2 cellular contexts compared by ENCODE assay signal in the genomic region with DNA sequence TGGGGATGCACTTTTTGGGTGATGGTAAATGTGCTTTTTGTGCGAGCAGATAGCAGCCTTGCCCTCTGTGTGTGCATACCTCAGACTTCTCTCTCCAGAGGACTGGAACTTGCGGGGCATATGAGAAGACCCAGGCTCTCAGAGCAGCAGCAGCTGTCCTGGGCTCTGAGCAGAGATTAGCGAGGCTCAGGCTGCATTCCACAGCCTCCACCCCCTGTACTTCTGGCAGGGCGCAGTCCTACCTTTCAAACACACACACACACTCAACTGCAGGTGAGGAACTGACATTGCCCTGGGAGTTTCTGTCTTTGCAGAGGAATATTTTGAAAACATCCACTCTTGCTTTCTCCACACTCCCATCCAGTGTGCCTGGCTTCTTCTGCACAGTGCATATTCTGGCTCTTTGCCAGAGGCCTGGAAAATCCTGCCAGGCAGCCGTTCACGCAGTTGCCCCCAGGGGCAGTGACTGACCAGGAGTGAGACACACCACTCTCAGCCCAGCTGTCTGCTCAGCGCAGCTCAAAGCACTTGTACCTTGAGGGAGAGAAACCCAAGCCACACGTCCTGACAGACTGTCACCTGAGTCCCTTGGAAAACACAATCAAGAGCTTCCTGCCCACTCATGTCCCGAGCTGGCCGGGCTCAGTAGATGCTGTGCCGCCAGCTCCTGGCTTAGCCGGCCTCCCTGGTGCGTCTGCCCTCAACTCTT.
TF ChIP-seq lines count a peak whose summit lies in the region.

No MANE protein-coding gene starts in this region.

TF ChIP-seq in GM23338, 12 proteins besides CTCF, POLR2A, EP300 and RAD21:
- TF ChIP-seq STAT1 (IDR thresholded peaks at IDR 0.05; ENCODE audit: unreplicated experiment) (no peak), ZNF331 (CRISPR knock-in tag; IDR thresholded peaks at IDR 0.05; ENCODE audit: low read depth) (no peak)
- TF ChIP-seq, protein P1, sequence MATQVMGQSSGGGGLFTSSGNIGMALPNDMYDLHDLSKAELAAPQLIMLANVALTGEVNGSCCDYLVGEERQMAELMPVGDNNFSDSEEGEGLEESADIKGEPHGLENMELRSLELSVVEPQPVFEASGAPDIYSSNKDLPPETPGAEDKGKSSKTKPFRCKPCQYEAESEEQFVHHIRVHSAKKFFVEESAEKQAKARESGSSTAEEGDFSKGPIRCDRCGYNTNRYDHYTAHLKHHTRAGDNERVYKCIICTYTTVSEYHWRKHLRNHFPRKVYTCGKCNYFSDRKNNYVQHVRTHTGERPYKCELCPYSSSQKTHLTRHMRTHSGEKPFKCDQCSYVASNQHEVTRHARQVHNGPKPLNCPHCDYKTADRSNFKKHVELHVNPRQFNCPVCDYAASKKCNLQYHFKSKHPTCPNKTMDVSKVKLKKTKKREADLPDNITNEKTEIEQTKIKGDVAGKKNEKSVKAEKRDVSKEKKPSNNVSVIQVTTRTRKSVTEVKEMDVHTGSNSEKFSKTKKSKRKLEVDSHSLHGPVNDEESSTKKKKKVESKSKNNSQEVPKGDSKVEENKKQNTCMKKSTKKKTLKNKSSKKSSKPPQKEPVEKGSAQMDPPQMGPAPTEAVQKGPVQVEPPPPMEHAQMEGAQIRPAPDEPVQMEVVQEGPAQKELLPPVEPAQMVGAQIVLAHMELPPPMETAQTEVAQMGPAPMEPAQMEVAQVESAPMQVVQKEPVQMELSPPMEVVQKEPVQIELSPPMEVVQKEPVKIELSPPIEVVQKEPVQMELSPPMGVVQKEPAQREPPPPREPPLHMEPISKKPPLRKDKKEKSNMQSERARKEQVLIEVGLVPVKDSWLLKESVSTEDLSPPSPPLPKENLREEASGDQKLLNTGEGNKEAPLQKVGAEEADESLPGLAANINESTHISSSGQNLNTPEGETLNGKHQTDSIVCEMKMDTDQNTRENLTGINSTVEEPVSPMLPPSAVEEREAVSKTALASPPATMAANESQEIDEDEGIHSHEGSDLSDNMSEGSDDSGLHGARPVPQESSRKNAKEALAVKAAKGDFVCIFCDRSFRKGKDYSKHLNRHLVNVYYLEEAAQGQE (IDR thresholded peaks at IDR 0.05; ENCODE audit: unreplicated experiment), result no peak
- TF ChIP-seq, protein P2, sequence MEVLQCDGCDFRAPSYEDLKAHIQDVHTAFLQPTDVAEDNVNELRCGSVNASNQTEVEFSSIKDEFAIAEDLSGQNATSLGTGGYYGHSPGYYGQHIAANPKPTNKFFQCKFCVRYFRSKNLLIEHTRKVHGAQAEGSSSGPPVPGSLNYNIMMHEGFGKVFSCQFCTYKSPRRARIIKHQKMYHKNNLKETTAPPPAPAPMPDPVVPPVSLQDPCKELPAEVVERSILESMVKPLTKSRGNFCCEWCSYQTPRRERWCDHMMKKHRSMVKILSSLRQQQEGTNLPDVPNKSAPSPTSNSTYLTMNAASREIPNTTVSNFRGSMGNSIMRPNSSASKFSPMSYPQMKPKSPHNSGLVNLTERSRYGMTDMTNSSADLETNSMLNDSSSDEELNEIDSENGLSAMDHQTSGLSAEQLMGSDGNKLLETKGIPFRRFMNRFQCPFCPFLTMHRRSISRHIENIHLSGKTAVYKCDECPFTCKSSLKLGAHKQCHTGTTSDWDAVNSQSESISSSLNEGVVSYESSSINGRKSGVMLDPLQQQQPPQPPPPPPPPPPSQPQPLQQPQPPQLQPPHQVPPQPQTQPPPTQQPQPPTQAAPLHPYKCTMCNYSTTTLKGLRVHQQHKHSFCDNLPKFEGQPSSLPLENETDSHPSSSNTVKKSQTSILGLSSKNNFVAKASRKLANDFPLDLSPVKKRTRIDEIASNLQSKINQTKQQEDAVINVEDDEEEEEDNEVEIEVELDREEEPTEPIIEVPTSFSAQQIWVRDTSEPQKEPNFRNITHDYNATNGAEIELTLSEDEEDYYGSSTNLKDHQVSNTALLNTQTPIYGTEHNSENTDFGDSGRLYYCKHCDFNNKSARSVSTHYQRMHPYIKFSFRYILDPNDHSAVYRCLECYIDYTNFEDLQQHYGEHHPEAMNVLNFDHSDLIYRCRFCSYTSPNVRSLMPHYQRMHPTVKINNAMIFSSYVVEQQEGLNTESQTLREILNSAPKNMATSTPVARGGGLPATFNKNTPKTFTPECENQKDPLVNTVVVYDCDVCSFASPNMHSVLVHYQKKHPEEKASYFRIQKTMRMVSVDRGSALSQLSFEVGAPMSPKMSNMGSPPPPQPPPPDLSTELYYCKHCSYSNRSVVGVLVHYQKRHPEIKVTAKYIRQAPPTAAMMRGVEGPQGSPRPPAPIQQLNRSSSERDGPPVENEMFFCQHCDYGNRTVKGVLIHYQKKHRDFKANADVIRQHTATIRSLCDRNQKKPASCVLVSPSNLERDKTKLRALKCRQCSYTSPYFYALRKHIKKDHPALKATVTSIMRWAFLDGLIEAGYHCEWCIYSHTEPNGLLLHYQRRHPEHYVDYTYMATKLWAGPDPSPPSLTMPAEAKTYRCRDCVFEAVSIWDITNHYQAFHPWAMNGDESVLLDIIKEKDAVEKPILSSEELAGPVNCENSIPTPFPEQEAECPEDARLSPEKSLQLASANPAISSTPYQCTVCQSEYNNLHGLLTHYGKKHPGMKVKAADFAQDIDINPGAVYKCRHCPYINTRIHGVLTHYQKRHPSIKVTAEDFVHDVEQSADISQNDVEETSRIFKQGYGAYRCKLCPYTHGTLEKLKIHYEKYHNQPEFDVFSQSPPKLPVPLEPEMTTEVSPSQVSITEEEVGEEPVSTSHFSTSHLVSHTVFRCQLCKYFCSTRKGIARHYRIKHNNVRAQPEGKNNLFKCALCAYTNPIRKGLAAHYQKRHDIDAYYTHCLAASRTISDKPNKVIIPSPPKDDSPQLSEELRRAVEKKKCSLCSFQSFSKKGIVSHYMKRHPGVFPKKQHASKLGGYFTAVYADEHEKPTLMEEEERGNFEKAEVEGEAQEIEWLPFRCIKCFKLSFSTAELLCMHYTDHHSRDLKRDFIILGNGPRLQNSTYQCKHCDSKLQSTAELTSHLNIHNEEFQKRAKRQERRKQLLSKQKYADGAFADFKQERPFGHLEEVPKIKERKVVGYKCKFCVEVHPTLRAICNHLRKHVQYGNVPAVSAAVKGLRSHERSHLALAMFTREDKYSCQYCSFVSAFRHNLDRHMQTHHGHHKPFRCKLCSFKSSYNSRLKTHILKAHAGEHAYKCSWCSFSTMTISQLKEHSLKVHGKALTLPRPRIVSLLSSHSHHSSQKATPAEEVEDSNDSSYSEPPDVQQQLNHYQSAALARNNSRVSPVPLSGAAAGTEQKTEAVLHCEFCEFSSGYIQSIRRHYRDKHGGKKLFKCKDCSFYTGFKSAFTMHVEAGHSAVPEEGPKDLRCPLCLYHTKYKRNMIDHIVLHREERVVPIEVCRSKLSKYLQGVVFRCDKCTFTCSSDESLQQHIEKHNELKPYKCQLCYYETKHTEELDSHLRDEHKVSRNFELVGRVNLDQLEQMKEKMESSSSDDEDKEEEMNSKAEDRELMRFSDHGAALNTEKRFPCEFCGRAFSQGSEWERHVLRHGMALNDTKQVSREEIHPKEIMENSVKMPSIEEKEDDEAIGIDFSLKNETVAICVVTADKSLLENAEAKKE (CRISPR knock-in tag; IDR thresholded peaks at IDR 0.05), result no peak

TF ChIP-seq in H1, 55 proteins besides CTCF, POLR2A, EP300 and RAD21:
- no peak for TF ChIP-seq JUN (IDR thresholded peaks at IDR 0.05; ENCODE audit: low read depth, low read length)
- no peak for TF ChIP-seq SUZ12 (IDR thresholded peaks at IDR 0.05; ENCODE audit: low read length)
- TF ChIP-seq SP4 (IDR thresholded peaks at IDR 0.05; ENCODE audit: low read length), result no peak
- no peak for TF ChIP-seq RBBP5 (IDR thresholded peaks at IDR 0.05; ENCODE audit: borderline replicate concordance, low read depth, low read length)
- TF ChIP-seq RXRA (IDR thresholded peaks at IDR 0.05; ENCODE audit: insufficient read depth, low read depth, low read length), result no peak
- TF ChIP-seq ASH2L (IDR thresholded peaks at IDR 0.05; ENCODE audit: low read length), result no peak
- TF ChIP-seq NRF1 (IDR thresholded peaks at IDR 0.05; ENCODE audit: low read depth, low read length), result no peak
- no peak for TF ChIP-seq SP1 (IDR thresholded peaks at IDR 0.05; ENCODE audit: low read depth, low read length)
- no peak for TF ChIP-seq POU5F1 (IDR thresholded peaks at IDR 0.05; ENCODE audit: low read depth, low read length)
- TF ChIP-seq RNF2 (IDR thresholded peaks at IDR 0.05; ENCODE audit: borderline replicate concordance, low read depth, low read length, missing control alignments, poor library complexity, severe bottlenecking), result no peak
- no peak for TF ChIP-seq KDM4A (IDR thresholded peaks at IDR 0.05; ENCODE audit: low read depth, low read length, severe bottlenecking)
- TF ChIP-seq FOSL1 (IDR thresholded peaks at IDR 0.05; ENCODE audit: insufficient read depth, low read depth, low read length), result no peak
- no peak for TF ChIP-seq GTF2F1 (IDR thresholded peaks at IDR 0.05; ENCODE audit: borderline replicate concordance, low read depth, low read length)
- no peak for TF ChIP-seq TEAD4 (IDR thresholded peaks at IDR 0.05; ENCODE audit: low read depth, low read length)
- TF ChIP-seq CHD1 (IDR thresholded peaks at IDR 0.05; ENCODE audit: low read depth, low read length), result no peak
- no peak for TF ChIP-seq SIN3A (conservative IDR thresholded peaks at IDR 0.05 in 1 of 2, IDR thresholded peaks at IDR 0.05 in 1 of 2; ENCODE audit: low read depth in 1 of 2, low read length in 2 of 2)
- TF ChIP-seq EGR1 (IDR thresholded peaks at IDR 0.05; ENCODE audit: borderline replicate concordance, low read depth, low read length), result no peak
- no peak for TF ChIP-seq GABPA (IDR thresholded peaks at IDR 0.05; ENCODE audit: borderline replicate concordance, insufficient read depth, low read length)
